8 cellular contexts compared by ENCODE assay signal in genomic region chr20:50186151-50186885, GRCh38. TPM values are rescaled to one million over a fixed set of nuclear protein-coding genes. Genes with fewer than 3 reads are reported as not detected.
DNase-seq lines count a peak whose midpoint lies in the region; ATAC-seq and TF ChIP-seq lines count a peak whose summit lies in the region.

No MANE protein-coding gene starts in this region.

- H3K4me1 ChIP-seq in adipocyte (ENCODE audit: control insufficient read depth, insufficient read depth, low read length) (peaks cover 8% of the 10 kb centered on the region), heart right ventricle (peaks cover 0 to 16% (median 4%) of the 10 kb centered on the region in 9 donors)

- H3K9me3 ChIP-seq in adipocyte (ENCODE audit: control insufficient read depth, low read length) (no peaks in the 10 kb centered on the region), heart right ventricle (no peaks in the 10 kb centered on the region)

- intact Hi-C loops in heart right ventricle (cut with DNase I): loop anchor here (1.0 to 10.0 kb wide), 11 partner anchors 275 to 561 kb away; no protein-coding TSS in a partner anchor

- H3K36me3 ChIP-seq in adipocyte (ENCODE audit: control insufficient read depth, insufficient read depth, low read length, severe bottlenecking) (no peaks in the 10 kb centered on the region), heart right ventricle (no peaks in the 10 kb centered on the region)

- peak; percentile 14 to 56 (median 38) for ATAC-seq in heart right ventricle
- no peak for ATAC-seq in HG02610 (IDR thresholded peaks at IDR 0.05; ENCODE audit: unreplicated experiment)
- no peak for ATAC-seq in GM19035 (IDR thresholded peaks at IDR 0.05; ENCODE audit: unreplicated experiment)

- peak overlapping the region; percentile 45 for H3K9ac ChIP-seq in adipocyte (ENCODE audit: low read length)

- peak; percentile 67 for TF ChIP-seq CTCF in GM12801 (IDR thresholded peaks at IDR 0.05; ENCODE audit: extremely low read depth, insufficient read length)
- peak; percentile 95 to 100 (median 98) for TF ChIP-seq CTCF in heart right ventricle (IDR thresholded peaks at IDR 0.05)

- H3K27ac ChIP-seq in heart right ventricle: peak overlapping the region in 1 of 10 donors; percentile 99

- WGBS in heart right ventricle, 2 donors: 15% methylated on average over 16 of the region's 16 CpGs

- H3K27me3 ChIP-seq in adipocyte (replicated peaks; ENCODE audit: control insufficient read depth, insufficient read depth, low read length) (no peaks in the 10 kb centered on the region), heart right ventricle (no peaks in the 10 kb centered on the region)

- H3K4me3 ChIP-seq in adipocyte (ENCODE audit: low read length) (no peak overlapping the region), heart right ventricle (no peak overlapping the region)

- DNase-seq in NCI-H146 (lab: John Stamatoyannopoulos, UW): peak; percentile 86
- peak; percentile 80 for DNase-seq in T follicular helper cell (ENCODE audit: low read depth)
- peak; percentile 95 for DNase-seq in adipocyte (ENCODE audit: low read depth)
- peak; percentile 90 for DNase-seq in heart right ventricle
- peak; percentile 89 for DNase-seq in retina

RNA-seq across cellular contexts. Expression of gene CEBPB, which starts 4.3 kb away (rescaled TPM):
- 100 to 1,000 TPM in 1 of 10 donors, 10 to 100 TPM in 9; 28.9 to 104 (median 42.3) TPM for total RNA-seq in heart right ventricle
- 10 to 100 TPM; 20.9 to 44.1 TPM for polyA plus RNA-seq in heart right ventricle

RNA-seq across cellular contexts. Expression of gene PEDS1, which starts 32.8 kb away (rescaled TPM):
- total RNA-seq in heart right ventricle: 10 to 100 TPM; 12.2 to 36.2 (median 19.4) TPM
- 10 to 100 TPM; 31.1 to 40.2 TPM for polyA plus RNA-seq in heart right ventricle

Comparison
In these comparisons a context has a peak if more than half of its experiments do, and no peak if none do; other contexts are left out.
1. ATAC-seq: peak in heart right ventricle (8 of 8); none in HG02610 (single experiment) and GM19035 (single experiment).
2. Peak in every context shown above with its lines, with median percentiles within 50 percentile points of each other: DNase-seq.